Comparison of ENCODE assay signal across 14 cellular contexts in the genomic region with DNA sequence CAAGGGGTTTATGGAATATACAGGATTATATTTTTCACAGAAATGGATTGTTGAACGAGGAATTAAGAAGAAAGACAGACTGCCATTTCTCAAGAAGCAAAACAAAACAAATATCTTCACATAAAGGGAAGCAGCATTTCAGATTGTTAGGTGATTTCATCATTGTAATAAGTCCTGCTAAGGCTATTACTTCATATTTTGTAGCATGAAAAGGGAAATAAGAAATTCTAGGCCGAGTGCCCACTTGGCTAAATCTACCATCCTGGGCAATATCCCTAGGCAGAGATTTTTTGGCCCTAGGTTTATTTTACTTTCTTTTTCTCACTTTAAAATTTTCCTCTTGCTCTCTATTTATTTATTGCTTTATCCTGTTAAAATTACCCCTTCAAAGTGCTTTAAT.
DNase-seq lines count a peak whose midpoint lies in the region; ATAC-seq and TF ChIP-seq lines count a peak whose summit lies in the region.
"Had no signal": no experiment of that assay in that cellular context is flagged by ENCODE, and none has a peak within 500 bp of the region (broad histone marks: within the 10 kb centered on the region; RNA-seq: fewer than 3 reads in every experiment).

No MANE protein-coding gene starts in this region.

- no peaks in the 10 kb centered on the region for H3K27me3 ChIP-seq in Karpas-422 (ENCODE audit: low read length)

- TF ChIP-seq CTCF in AG09309 (IDR thresholded peaks at IDR 0.05; ENCODE audit: control insufficient read depth, insufficient read depth, low read depth, low read length, missing control alignments), result no peak

- H3K9me2 ChIP-seq in Karpas-422 (replicated peaks; ENCODE audit: insufficient read depth, low read length), result 0 out of 2 replicates have a peak, but pooled peaks cover 6% of the 10 kb centered on the region

- no peak for ATAC-seq in GM19395 (IDR thresholded peaks at IDR 0.05; ENCODE audit: unreplicated experiment)

- no peak overlapping the region for H3K9ac ChIP-seq in Karpas-422 (ENCODE audit: low read length)

- H2AFZ ChIP-seq in Karpas-422 (ENCODE audit: low read length), result no peak overlapping the region

- H3K27ac ChIP-seq in Karpas-422 (ENCODE audit: low read length), result no peak overlapping the region

- H3K9me3 ChIP-seq in Karpas-422 (ENCODE audit: low read length), result no peaks in the 10 kb centered on the region; the same call in 1 of the 2 replicates

- H3K4me2 ChIP-seq in Karpas-422 (ENCODE audit: low read depth, low read length, poor library complexity, severe bottlenecking), result no peak overlapping the region

- DNase-seq in AG09309 (ENCODE audit: low read depth), result peak; percentile 65
- peak; percentile 93 for DNase-seq in NOMO-1 treated with DMSO at 0.1 percent for 48 hours (lab: John Stamatoyannopoulos, UW; ENCODE audit: unreplicated experiment)
- peak; percentile 2 to 4 for DNase-seq in dermis microvascular lymphatic vessel endothelial cell (ENCODE audit: low read depth in 2 of 2)
- DNase-seq in mucosa of gallbladder (ENCODE audit: low spot score), result peak; percentile 27
- no peak for DNase-seq in amniotic stem cell (lab: John Stamatoyannopoulos, UW)
- DNase-seq in activated CD4-positive, alpha-beta T cell treated with anti-CD3 and anti-CD28 coated beads for 1 hour, result no peak
- DNase-seq in Karpas-422, result no peak
- DNase-seq: activated CD4-positive, alpha-beta T cell treated with anti-CD3 and anti-CD28 coated beads for 4 hours; activated naive CD4-positive, alpha-beta T cell treated with anti-CD3 and anti-CD28 coated beads, Interleukin-2, amount 50 U/mL, for 16 hours; NCI-H2029 treated with DMSO at 0.1 percent for 48 hours; SHP77 treated with DMSO at 0.1 percent for 48 hours; stimulated activated CD4-positive, alpha-beta T cell treated with anti-CD3 and anti-CD28 coated beads, Interleukin-15, amount 100 ng/mL, for 24 hours; stimulated activated naive CD4-positive, alpha-beta T cell had no signal

- no peaks in the 10 kb centered on the region for H3K36me3 ChIP-seq in Karpas-422 (ENCODE audit: insufficient read depth, low read length)

- H3K4me3 ChIP-seq in AG09309 (ENCODE audit: control insufficient read depth, low read depth, low read length) (no peak overlapping the region), Karpas-422 (ENCODE audit: low read length) (no peak overlapping the region)

- no peaks in the 10 kb centered on the region for H3K79me2 ChIP-seq in Karpas-422 (ENCODE audit: low read length)

- no peaks in the 10 kb centered on the region for H3K4me1 ChIP-seq in Karpas-422 (ENCODE audit: low read length)

- no peaks in the 10 kb centered on the region for H4K20me1 ChIP-seq in Karpas-422 (ENCODE audit: insufficient read depth, low read depth, low read length)

Comparison
In these comparisons a context has a peak if more than half of its experiments do, and no peak if none do; other contexts are left out.
1. DNase-seq: peak in AG09309 (single experiment), NOMO-1 treated with DMSO at 0.1 percent for 48 hours (single experiment), dermis microvascular lymphatic vessel endothelial cell (2 of 2) and mucosa of gallbladder (single experiment); none in amniotic stem cell (single experiment), activated CD4-positive, alpha-beta T cell treated with anti-CD3 and anti-CD28 coated beads for 1 hour (single experiment) and Karpas-422 (single experiment).